ENCODE assay signal across 9 cellular contexts in the genomic region with DNA sequence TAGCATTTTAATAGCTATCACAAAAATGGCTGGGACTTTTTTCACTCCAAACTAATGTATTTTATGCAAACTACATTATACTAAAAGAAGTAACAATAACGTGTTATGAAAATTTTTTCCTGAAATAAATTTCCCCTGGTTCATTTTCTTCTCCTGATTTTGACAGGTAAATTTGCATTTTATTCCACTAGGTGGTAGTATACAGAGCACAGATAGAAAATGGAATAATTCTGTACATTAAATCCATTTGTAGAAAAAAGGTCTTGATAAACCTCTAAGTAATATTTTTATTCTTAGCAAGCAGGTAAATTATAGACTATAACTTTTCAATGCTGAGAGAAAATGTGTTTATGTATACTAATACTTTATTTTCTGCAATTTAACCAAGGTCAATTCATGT.
DNase-seq lines count a peak whose midpoint lies in the region; ATAC-seq, FAIRE-seq and TF ChIP-seq lines count a peak whose summit lies in the region.
"Had no signal": no experiment of that assay in that cellular context is flagged by ENCODE, and none has a peak within 500 bp of the region (broad histone marks: within the 10 kb centered on the region; RNA-seq: fewer than 3 reads in every experiment).

No MANE protein-coding gene starts in this region.

- FAIRE-seq in A549 (lab: Jason Lieb, UNC) = no peak

- POLR2A ChIA-PET in A549 (lab: Yijun Ruan, JAX) = no interaction called here

- DNase-seq in A549 (ENCODE audit: low read depth in 1 of 2, low spot score in 1 of 2) (no peak), ELR (ENCODE audit: low read depth) (peak; percentile 45), OCI-M1 (lab: John Stamatoyannopoulos, UW) (peak; percentile 40), foreskin keratinocyte (no peak), mucosa of descending colon (no peak)
- DNase-seq in activated CD4-positive, alpha-beta T cell treated with anti-CD3 and anti-CD28 coated beads for 4 hours = no peak
- DNase-seq: activated CD4-positive, alpha-beta T cell treated with anti-CD3 and anti-CD28 coated beads, Interleukin-2, amount 10 ng/mL, durations not matched to agents 24 days and 14 days had no signal

- H3K4me3 ChIP-seq in A549 = no peak overlapping the region
- no peak overlapping the region for H3K4me3 ChIP-seq in mucosa of descending colon

- CTCF ChIA-PET in A549 (lab: Yijun Ruan, JAX) = interaction anchor here (0.8 to 2.8 kb wide), 2 partner anchors 9 to 98 kb away, joined by 3 to 8 read pairs; no protein-coding TSS in a partner anchor

- no peak overlapping the region for H3K27ac ChIP-seq in A549
- peak overlapping the region; percentile 54 for H3K27ac ChIP-seq in foreskin keratinocyte

- WGBS in A549 (ENCODE audit: missing lambda C conversion rate) = 9% methylated on average over 1 of the region's 1 CpG

- no peak overlapping the region for H3K4me2 ChIP-seq in A549

- no peaks in the 10 kb centered on the region for H3K9me3 ChIP-seq in A549
- no peaks in the 10 kb centered on the region for H3K9me3 ChIP-seq in mucosa of descending colon

- ATAC-seq in A549 (no peak), foreskin keratinocyte (no peak), HG03196 (IDR thresholded peaks at IDR 0.05; ENCODE audit: unreplicated experiment) (no peak), HG03097 (IDR thresholded peaks at IDR 0.05; ENCODE audit: low FRiP score, unreplicated experiment) (no peak), mucosa of descending colon (no peak)

- TF ChIP-seq EP300 in A549 (IDR thresholded peaks at IDR 0.05) = no peak

- no peaks in the 10 kb centered on the region for H3K36me3 ChIP-seq in mucosa of descending colon (ENCODE audit: low read depth)

- H3K27me3 ChIP-seq in foreskin keratinocyte = no peaks in the 10 kb centered on the region

- H3K4me1 ChIP-seq in A549 (peaks cover 4% of the 10 kb centered on the region; the same call in 1 of the 3 replicates), foreskin keratinocyte (peaks cover 22% of the 10 kb centered on the region), mucosa of descending colon (ENCODE audit: low read depth) (no peaks in the 10 kb centered on the region)

- peak; percentile 27; the same call in 2 of the 3 replicates for TF ChIP-seq CTCF in A549 (IDR thresholded peaks at IDR 0.05)
- TF ChIP-seq CTCF in foreskin keratinocyte (conservative IDR thresholded peaks at IDR 0.05) = peak; percentile 64
- no peak for TF ChIP-seq CTCF in mucosa of descending colon (IDR thresholded peaks at IDR 0.05)

- TF ChIP-seq POLR2A in A549 (IDR thresholded peaks at IDR 0.05; ENCODE audit: low read length) = no peak

- 0 out of 5 replicates have a peak, but pooled peaks of 1 of the 2 experiments have one; percentile 20 for TF ChIP-seq RAD21 in A549 (conservative IDR thresholded peaks at IDR 0.05 in 1 of 2, IDR thresholded peaks at IDR 0.05 in 1 of 2)

- intact Hi-C loops in mucosa of descending colon (cut with DNase I, micrococcal nuclease) = no loop called here

TF ChIP-seq in A549, 52 proteins besides CTCF, POLR2A, EP300 and RAD21:
- TF ChIP-seq SMC3 (IDR thresholded peaks at IDR 0.05) = 0 out of 3 replicates have a peak, but pooled peaks have one; percentile 18
- no peak for TF ChIP-seq HOXB5 (CRISPR knock-in tag; IDR thresholded peaks at IDR 0.05)
- TF ChIP-seq PHF8 (IDR thresholded peaks at IDR 0.05; ENCODE audit: borderline replicate concordance, low read depth) = no peak
- TF ChIP-seq ELK1 (IDR thresholded peaks at IDR 0.05; ENCODE audit: low read depth, low read length) = no peak

Comparison
In these comparisons a context has a peak if more than half of its experiments do, and no peak if none do; other contexts are left out.
1. DNase-seq: peak in ELR (single experiment) and OCI-M1 (single experiment); none in A549 (0 of 2), foreskin keratinocyte (0 of 2), mucosa of descending colon (0 of 3) and activated CD4-positive, alpha-beta T cell treated with anti-CD3 and anti-CD28 coated beads for 4 hours (0 of 2).